Comparison of ENCODE assay signal across 30 cellular contexts in the genomic region with DNA sequence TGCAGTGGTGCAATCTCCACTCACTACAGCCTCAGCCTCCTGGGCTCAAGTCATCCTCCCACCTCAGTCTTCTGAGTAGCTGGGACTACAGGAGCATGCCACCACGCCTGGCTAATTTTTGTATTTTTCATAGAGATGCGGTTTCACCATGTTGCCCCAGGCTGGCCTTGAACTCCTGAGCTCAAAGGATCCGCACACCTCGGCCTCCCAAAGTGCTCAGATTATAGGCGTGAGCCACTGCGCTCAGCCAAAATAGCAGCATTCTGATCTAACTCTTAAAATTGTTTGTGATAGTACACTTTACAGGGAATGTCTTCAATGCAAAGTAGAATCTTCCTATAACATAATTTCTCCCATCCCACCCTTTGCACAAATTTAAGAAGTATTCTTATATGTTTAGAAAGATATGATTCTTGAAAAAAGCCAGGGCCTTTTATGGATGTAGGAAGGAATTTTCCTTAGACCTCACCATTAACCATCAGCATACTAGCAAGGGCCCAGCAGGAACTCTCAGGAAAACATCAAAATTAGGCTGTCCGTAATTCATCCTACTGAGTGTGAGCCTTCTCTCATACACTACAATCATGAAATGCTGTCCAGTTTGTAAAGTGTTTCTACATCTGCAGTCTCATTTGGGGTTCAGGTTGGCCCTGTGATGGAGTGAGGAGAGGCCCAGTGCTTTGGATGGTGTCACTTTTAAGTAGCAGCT. TPM values are rescaled to one million over a fixed set of nuclear protein-coding genes. Genes with fewer than 3 reads are reported as not detected.
"Had no signal": no experiment of that assay in that cellular context is flagged by ENCODE, and none has a peak within 500 bp of the region (broad histone marks: within the 10 kb centered on the region; RNA-seq: fewer than 3 reads in every experiment).

No MANE protein-coding gene starts in this region.

- H3K27me3 Mint-ChIP-seq: activated B cell treated with CpG ODN at 0.5 μM for 24 hours; activated CD4-positive, alpha-beta T cell treated with anti-CD3 and anti-CD28 coated beads for 36 hours; activated T-cell treated with anti-CD3 and anti-CD28 coated beads, Interleukin-2, amount 50 U/mL, for 24 hours; activated T-helper 17 cell treated with anti-CD3 and anti-CD28 coated beads, Interleukin-2, amount 50 U/mL, for 72 hours; brain; T-helper 17 cell had no signal

- H3K4me1 ChIP-seq: left ventricle myocardium inferior, psoas muscle, right atrium auricular region, thyroid gland had no signal

- H3K36me3 ChIP-seq: left ventricle myocardium inferior, pancreas, right atrium auricular region, thyroid gland had no signal

- H3K9me3 Mint-ChIP-seq: activated B cell treated with CpG ODN at 0.5 μM for 24 hours; activated naive CD4-positive, alpha-beta T cell treated with anti-CD3 and anti-CD28 coated beads, Interleukin-2, amount 50 U/mL, for 72 hours; activated T-cell treated with anti-CD3 and anti-CD28 coated beads, Interleukin-2, amount 50 U/mL, for 24 hours; activated T-helper 17 cell treated with anti-CD3 and anti-CD28 coated beads, Interleukin-2, amount 50 U/mL, for 72 hours; brain; nephron had no signal

- ATAC-seq: activated CD4-positive, alpha-beta T cell treated with anti-CD3 and anti-CD28 coated beads for 36 hours; activated naive CD4-positive, alpha-beta T cell treated with anti-CD3 and anti-CD28 coated beads, Interleukin-2, amount 50 U/mL, for 72 hours; activated T-helper 17 cell treated with anti-CD3 and anti-CD28 coated beads, Interleukin-2, amount 50 U/mL, for 72 hours; esophagus mucosa; pancreas; psoas muscle; stimulated activated naive CD8-positive, alpha-beta T cell treated with anti-CD3 and anti-CD28 coated beads, Interleukin-15, Interleukin-2, amounts not matched to agents 100 U/mL and 50 U/mL, for 24 hours; T-helper 17 cell had no signal

- H3K36me3 Mint-ChIP-seq: activated naive CD4-positive, alpha-beta T cell treated with anti-CD3 and anti-CD28 coated beads, Interleukin-2, amount 50 U/mL, for 72 hours; brain had no signal

- FAIRE-seq: endothelial cell of umbilical vein, pancreas had no signal

- H3K27ac Mint-ChIP-seq: activated B cell treated with CpG ODN at 0.5 μM for 24 hours; activated CD4-positive, alpha-beta T cell treated with anti-CD3 and anti-CD28 coated beads for 36 hours; activated naive CD4-positive, alpha-beta T cell treated with anti-CD3 and anti-CD28 coated beads, Interleukin-2, amount 50 U/mL, for 72 hours; activated T-cell treated with anti-CD3 and anti-CD28 coated beads, Interleukin-2, amount 50 U/mL, for 24 hours; activated T-helper 17 cell treated with anti-CD3 and anti-CD28 coated beads, Interleukin-2, amount 50 U/mL, for 72 hours; brain; nephron; T-helper 17 cell had no signal

- H3K4me1 Mint-ChIP-seq: activated B cell treated with CpG ODN at 0.5 μM for 24 hours; activated T-helper 17 cell treated with anti-CD3 and anti-CD28 coated beads, Interleukin-2, amount 50 U/mL, for 72 hours had no signal

- H2AFZ ChIP-seq: hepatocyte had no signal

- H3K4me3 ChIP-seq: hepatocyte, left ventricle myocardium inferior, pancreas, psoas muscle, right atrium auricular region, thyroid gland had no signal

- H3K4me2 ChIP-seq: hepatocyte had no signal

- H3K4me3 Mint-ChIP-seq: activated B cell treated with CpG ODN at 0.5 μM for 24 hours; activated CD4-positive, alpha-beta T cell treated with anti-CD3 and anti-CD28 coated beads for 36 hours; activated T-cell treated with anti-CD3 and anti-CD28 coated beads, Interleukin-2, amount 50 U/mL, for 24 hours; activated T-helper 17 cell treated with anti-CD3 and anti-CD28 coated beads, Interleukin-2, amount 50 U/mL, for 72 hours; brain; nephron; T-helper 17 cell had no signal

- DNase-seq: activated B cell treated with CpG ODN at 0.5 μM for 24 hours; activated CD4-positive, alpha-beta T cell treated with anti-CD3 and anti-CD28 coated beads for 36 hours; activated CD4-positive, alpha-beta T cell treated with anti-CD3 and anti-CD28 coated beads, Interleukin-2, amount 50 U/mL, for 4 hours; activated CD8-positive, alpha-beta memory T cell treated with anti-CD3 and anti-CD28 coated beads for 24 hours; activated CD8-positive, alpha-beta memory T cell treated with anti-CD3 and anti-CD28 coated beads, Interleukin-2, amount 50 U/mL, for 4 hours; activated T-cell treated with anti-CD3 and anti-CD28 coated beads, Interleukin-2, amount 50 U/mL, for 24 hours; aorta; effector memory CD4-positive, alpha-beta T cell; foreskin melanocyte; glutamatergic neuron; left ventricle myocardium inferior; mammary epithelial cell; pancreas; psoas muscle; stimulated activated CD4-positive, alpha-beta T cell treated with anti-CD3 and anti-CD28 coated beads, Interleukin-4, amount 100 ng/mL, for 4 hours; stimulated activated naive CD8-positive, alpha-beta T cell treated with anti-CD3 and anti-CD28 coated beads, Interleukin-15, Interleukin-2, amounts not matched to agents 100 U/mL and 50 U/mL, for 24 hours; T-helper 17 cell; thyroid gland had no signal

- H3K27ac ChIP-seq: hepatocyte, left ventricle myocardium inferior, pancreas, psoas muscle, right atrium auricular region, thyroid gland had no signal

- H3K27me3 ChIP-seq: hepatocyte, pancreas, right atrium auricular region, thyroid gland had no signal

- H3K9me3 ChIP-seq: left ventricle myocardium inferior, pancreas, psoas muscle, right atrium auricular region, thyroid gland had no signal

- H3K79me2 ChIP-seq: hepatocyte had no signal

RNA-seq across cellular contexts. Expression of a gene that starts 37.7 kb away (rescaled TPM):
- total RNA-seq: activated B cell treated with CpG ODN at 0.5 μM for 24 hours; activated CD4-positive, alpha-beta T cell treated with anti-CD3 and anti-CD28 coated beads for 36 hours; activated naive CD4-positive, alpha-beta T cell treated with anti-CD3 and anti-CD28 coated beads, Interleukin-2, amount 50 U/mL, for 72 hours; activated T-helper 17 cell treated with anti-CD3 and anti-CD28 coated beads, Interleukin-2, amount 50 U/mL, for 72 hours; cardiac septum; endothelial cell of umbilical vein; esophagus mucosa; hepatocyte; left ventricle myocardium inferior; right atrium auricular region; subcutaneous adipose tissue; T-helper 17 cell had no signal
- polyA plus RNA-seq: hepatocyte had no signal

RNA-seq across cellular contexts. Expression of a gene that starts 55.1 kb away (rescaled TPM):
- total RNA-seq: activated CD4-positive, alpha-beta T cell treated with anti-CD3 and anti-CD28 coated beads for 36 hours; activated naive CD4-positive, alpha-beta T cell treated with anti-CD3 and anti-CD28 coated beads, Interleukin-2, amount 50 U/mL, for 72 hours; activated T-helper 17 cell treated with anti-CD3 and anti-CD28 coated beads, Interleukin-2, amount 50 U/mL, for 72 hours; aorta; cardiac septum; dermis microvascular lymphatic vessel endothelial cell; endothelial cell of umbilical vein; esophagus mucosa; left ventricle myocardium inferior; pancreas; psoas muscle; right atrium auricular region; subcutaneous adipose tissue; T-helper 17 cell; urinary bladder had no signal
- polyA plus RNA-seq: endothelial cell of umbilical vein, pancreas, psoas muscle had no signal
